Comparison of ENCODE assay signal across 22 cellular contexts in the genomic region with DNA sequence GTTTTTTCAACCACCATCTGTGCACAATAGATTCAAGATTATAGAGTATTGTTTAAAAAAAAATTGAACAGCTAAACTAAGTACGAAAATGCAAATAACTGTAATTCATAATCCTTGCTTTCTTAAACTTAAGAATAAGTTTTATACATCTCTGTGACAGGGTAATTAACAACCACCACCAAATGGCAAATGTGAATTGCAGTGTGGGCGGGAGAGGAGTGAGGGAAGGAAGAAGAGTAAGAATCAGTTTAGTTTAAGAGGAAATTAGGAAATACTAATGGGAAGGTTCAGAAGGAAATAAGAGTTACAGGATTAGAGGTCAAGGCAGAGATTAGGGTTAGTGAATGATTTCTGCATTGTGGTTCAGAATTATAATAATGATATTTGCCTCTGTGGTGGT.
"Had no signal": no experiment of that assay in that cellular context is flagged by ENCODE, and none has a peak within 500 bp of the region (broad histone marks: within the 10 kb centered on the region; RNA-seq: fewer than 3 reads in every experiment).

No MANE protein-coding gene starts in this region.

- H3K9ac ChIP-seq: neural progenitor cell had no signal

- ATAC-seq: left lung; lower lobe of right lung; natural killer cell treated with Interleukin-12 subunit alpha and Interleukin-12 subunit beta and Interleukin-15 and Interleukin-18, amount 100 ng/mL, for 72 hours; right lobe of liver; stimulated activated effector memory CD8-positive, alpha-beta T cell treated with anti-CD3 and anti-CD28 coated beads, Interleukin-12 subunit alpha, Interleukin-12 subunit beta, amount 100 ng/mL, for 72 hours; stimulated activated naive CD8-positive, alpha-beta T cell treated with anti-CD3 and anti-CD28 coated beads, Interleukin-15, Interleukin-2, amounts not matched to agents 100 U/mL and 50 U/mL, for 24 hours had no signal

- H2AFZ ChIP-seq: neural progenitor cell had no signal

- H3K9me3 Mint-ChIP-seq: stimulated activated effector memory CD8-positive, alpha-beta T cell treated with anti-CD3 and anti-CD28 coated beads, Interleukin-12 subunit alpha, Interleukin-12 subunit beta, amount 100 ng/mL, for 72 hours had no signal

- H3K4me3 Mint-ChIP-seq: natural killer cell treated with Interleukin-12 subunit alpha and Interleukin-12 subunit beta and Interleukin-15 and Interleukin-18, amount 100 ng/mL, for 72 hours; neural progenitor cell; stimulated activated effector memory CD8-positive, alpha-beta T cell treated with anti-CD3 and anti-CD28 coated beads, Interleukin-12 subunit alpha, Interleukin-12 subunit beta, amount 100 ng/mL, for 72 hours; type B pancreatic cell had no signal

- H3K4me1 ChIP-seq: left lung, lower lobe of right lung, prostate gland, right lobe of liver, testis had no signal

- H3K4me3 ChIP-seq: dorsolateral prefrontal cortex, gastrocnemius medialis, left lung, lower lobe of right lung, neural progenitor cell, prostate gland, right lobe of liver, testis, tibial artery had no signal

- FAIRE-seq: colon, islet of Langerhans had no signal

- H3K4me2 ChIP-seq: neural progenitor cell had no signal

- H3K4me1 Mint-ChIP-seq: stimulated activated effector memory CD8-positive, alpha-beta T cell treated with anti-CD3 and anti-CD28 coated beads, Interleukin-12 subunit alpha, Interleukin-12 subunit beta, amount 100 ng/mL, for 72 hours had no signal

- H3K27ac Mint-ChIP-seq: natural killer cell treated with Interleukin-12 subunit alpha and Interleukin-12 subunit beta and Interleukin-15 and Interleukin-18, amount 100 ng/mL, for 72 hours; neural progenitor cell; stimulated activated effector memory CD8-positive, alpha-beta T cell treated with anti-CD3 and anti-CD28 coated beads, Interleukin-12 subunit alpha, Interleukin-12 subunit beta, amount 100 ng/mL, for 72 hours; type B pancreatic cell had no signal

- H3K27ac ChIP-seq: dorsolateral prefrontal cortex, left lung, lower lobe of right lung, neural progenitor cell, prostate gland, right lobe of liver, testis, tibial artery had no signal

- H3K9me3 ChIP-seq: gastrocnemius medialis, left lung, lower lobe of right lung, prostate gland, right lobe of liver, testis, tibial artery had no signal

- H3K27me3 ChIP-seq: gastrocnemius medialis, left lung, neural progenitor cell, right lobe of liver, testis, tibial artery had no signal

- H3K36me3 Mint-ChIP-seq: natural killer cell treated with Interleukin-12 subunit alpha and Interleukin-12 subunit beta and Interleukin-15 and Interleukin-18, amount 100 ng/mL, for 72 hours; stimulated activated effector memory CD8-positive, alpha-beta T cell treated with anti-CD3 and anti-CD28 coated beads, Interleukin-12 subunit alpha, Interleukin-12 subunit beta, amount 100 ng/mL, for 72 hours had no signal

- DNase-seq: central memory CD4-positive, alpha-beta T cell; dorsolateral prefrontal cortex; effector CD4-positive, alpha-beta T cell; hippocampal formation; left lung; lower lobe of right lung; retina; right lobe of liver; stimulated activated CD4-positive, alpha-beta T cell treated with anti-CD3 and anti-CD28 coated beads, Interleukin-2, amount 100 ng/mL, for 24 hours; stimulated activated CD4-positive, alpha-beta T cell treated with anti-CD3 and anti-CD28 coated beads, Interleukin-4, amount 100 ng/mL, for 24 hours; stimulated activated naive CD8-positive, alpha-beta T cell treated with anti-CD3 and anti-CD28 coated beads, Interleukin-15, Interleukin-2, amounts not matched to agents 100 U/mL and 50 U/mL, for 24 hours; substantia nigra; tibial artery had no signal

- H3K36me3 ChIP-seq: gastrocnemius medialis, left lung, lower lobe of right lung, neural progenitor cell, prostate gland, right lobe of liver, tibial artery had no signal
